Comparison of ENCODE assay signal across 8 cellular contexts in the genomic region with DNA sequence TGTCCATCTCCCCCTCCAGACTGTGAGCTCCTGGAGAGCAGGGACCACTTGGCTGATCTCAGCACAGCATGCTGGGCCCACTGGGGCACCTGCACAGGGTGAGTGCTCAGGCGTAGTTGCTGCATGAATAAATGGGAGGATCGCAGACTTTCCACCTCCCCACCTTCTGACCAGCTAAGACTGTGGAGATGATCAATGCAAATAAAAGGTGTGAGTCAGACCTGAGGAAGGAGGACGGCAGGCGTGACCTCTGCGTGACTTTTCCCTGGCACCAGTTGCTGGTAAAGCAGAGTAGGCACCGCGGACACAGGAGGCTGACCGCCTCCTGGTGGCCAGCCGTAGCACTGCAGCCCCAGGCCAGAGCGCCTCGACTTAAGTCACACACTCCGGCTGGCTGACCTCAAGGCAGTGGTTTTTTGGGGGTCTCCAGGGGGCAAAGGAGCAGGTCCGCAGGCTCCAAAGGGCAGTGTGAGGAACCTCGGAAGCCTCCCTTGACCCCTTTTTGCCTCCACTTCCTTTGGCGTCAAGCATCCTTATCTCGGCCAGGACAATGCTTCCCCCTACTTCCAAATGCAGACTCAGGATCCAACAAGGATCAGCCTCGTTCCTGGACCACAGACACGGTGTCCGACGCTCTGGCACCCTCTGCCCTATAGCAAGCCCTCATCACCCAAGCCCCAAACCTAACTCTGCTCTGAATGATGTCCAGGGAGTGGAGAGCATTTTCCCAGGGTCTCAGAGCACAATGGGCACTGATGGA. TPM values are rescaled to one million over a fixed set of nuclear protein-coding genes. Genes with fewer than 3 reads are reported as not detected.
DNase-seq lines count a peak whose midpoint lies in the region; ATAC-seq and TF ChIP-seq lines count a peak whose summit lies in the region.

No MANE protein-coding gene starts in this region.

- H3K4me3 ChIP-seq in AG10803 (ENCODE audit: low read length): no peak overlapping the region

- peak; percentile 92 for TF ChIP-seq CTCF in AG10803 (conservative IDR thresholded peaks at IDR 0.05; ENCODE audit: low read length)

- peak; percentile 45 for ATAC-seq in GM19468 (IDR thresholded peaks at IDR 0.05; ENCODE audit: extremely low read depth, unreplicated experiment)
- ATAC-seq in GM19467 (IDR thresholded peaks at IDR 0.05; ENCODE audit: unreplicated experiment): no peak

- DNase-seq in AG10803 (ENCODE audit: low read depth) (peak; percentile 77), NCI-H1694 (lab: John Stamatoyannopoulos, UW) (peak; percentile 18), dermis blood vessel endothelial cell (peak; percentile 89), lung microvascular endothelial cell (ENCODE audit: low read depth in 2 of 2) (peak; percentile 81 to 85)
- DNase-seq in activated CD4-positive, alpha-beta T cell treated with anti-CD3 and anti-CD28 coated beads for 4 hours: peak; percentile 53 to 64
- DNase-seq in stimulated activated CD8-positive, alpha-beta memory T cell treated with anti-CD3 and anti-CD28 coated beads, Interleukin-15, amount 100 ng/mL, for 48 hours (ENCODE audit: low read depth in 2 of 2): peak; percentile 40 to 58

RNA-seq across cellular contexts. Expression of a gene that starts 12.7 kb away (rescaled TPM):
- 15.8 and 20.8 TPM in 2 replicates for total RNA-seq in dermis blood vessel endothelial cell
- 10.9 and 11.3 TPM in 2 replicates for total RNA-seq in lung microvascular endothelial cell

Comparison
In these comparisons a context has a peak if more than half of its experiments do, and no peak if none do; other contexts are left out.
1. DNase-seq: peak in every context shown above with its lines; median percentile 89 in dermis blood vessel endothelial cell; 83 in lung microvascular endothelial cell; 77 in AG10803; 58 in activated CD4-positive, alpha-beta T cell treated with anti-CD3 and anti-CD28 coated beads for 4 hours; 49 in stimulated activated CD8-positive, alpha-beta memory T cell treated with anti-CD3 and anti-CD28 coated beads, Interleukin-15, amount 100 ng/mL, for 48 hours; 18 in NCI-H1694.